11 cellular contexts compared by ENCODE assay signal in the genomic region with DNA sequence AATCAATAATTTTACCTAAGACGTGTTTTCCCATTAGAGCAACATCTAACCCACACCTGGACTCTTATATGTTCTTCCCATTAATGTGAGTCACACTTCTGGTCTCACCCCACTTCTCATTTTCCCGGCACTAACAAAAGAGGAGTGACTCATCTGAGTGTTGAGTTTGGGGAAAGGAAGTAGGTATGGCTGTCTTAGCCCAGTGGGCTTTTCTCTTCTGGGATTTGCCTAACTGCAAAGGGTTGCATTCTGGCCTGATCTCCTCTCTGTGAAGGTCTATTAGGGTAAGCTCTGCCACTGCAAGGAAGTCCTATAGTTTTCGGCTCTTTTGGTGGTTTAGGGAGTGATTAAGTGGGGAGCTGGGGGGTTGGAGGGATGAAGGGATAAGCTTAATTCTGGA.
DNase-seq lines count a peak whose midpoint lies in the region; ATAC-seq, FAIRE-seq and TF ChIP-seq lines count a peak whose summit lies in the region.
"Had no signal": no experiment of that assay in that cellular context is flagged by ENCODE, and none has a peak within 500 bp of the region (broad histone marks: within the 10 kb centered on the region; RNA-seq: fewer than 3 reads in every experiment).

No MANE protein-coding gene starts in this region.

- peak overlapping the region; percentile 77 for H2AFZ ChIP-seq in mammary epithelial cell (ENCODE audit: low read depth, low read length)
- no peak overlapping the region for H2AFZ ChIP-seq in mesenchymal stem cell (ENCODE audit: low read depth, low read length)

- TF ChIP-seq EP300 in sigmoid colon (IDR thresholded peaks at IDR 0.05): no peak

- no peak overlapping the region for H3K14ac ChIP-seq in mesenchymal stem cell (ENCODE audit: low read length in 2 of 2)

- TF ChIP-seq POLR2A in sigmoid colon (IDR thresholded peaks at IDR 0.05) (no peak), testis (IDR thresholded peaks at IDR 0.05) (no peak)

- no peaks in the 10 kb centered on the region for H3K79me2 ChIP-seq in mammary epithelial cell (ENCODE audit: insufficient read depth, low read length)

- dilution Hi-C loops in mammary epithelial cell (cut with HindIII; ENCODE audit: low sequenced_read_pairs): no loop called here

- H4K91ac ChIP-seq in mesenchymal stem cell (ENCODE audit: low read length): no peak overlapping the region

- H3K9me3 ChIP-seq in mammary epithelial cell (replicated peaks; ENCODE audit: insufficient read depth, low read length) (no peaks in the 10 kb centered on the region), mesenchymal stem cell (ENCODE audit: control insufficient read depth, low read length) (no peaks in the 10 kb centered on the region), sigmoid colon (no peaks in the 10 kb centered on the region), testis (no peaks in the 10 kb centered on the region)
- H3K9me3 ChIP-seq: suprapubic skin had no signal

- no peaks in the 10 kb centered on the region for H4K20me1 ChIP-seq in mammary epithelial cell (ENCODE audit: insufficient read depth, low read length)

- intact Hi-C loops in mammary epithelial cell (cut with micrococcal nuclease) (no loop called here), sigmoid colon (cut with DNase I) (no loop called here), testis (cut with DNase I; ENCODE audit: low total_unique reads) (no loop called here)

- no peak overlapping the region for H2BK120ac ChIP-seq in mesenchymal stem cell (ENCODE audit: low read depth, low read length)

- H4K8ac ChIP-seq in mesenchymal stem cell (ENCODE audit: low read length): no peak overlapping the region

- no peak overlapping the region for H3K4ac ChIP-seq in mesenchymal stem cell (ENCODE audit: low read depth in 1 of 2, low read length in 2 of 2)

- H3K4me3 ChIP-seq in mammary epithelial cell (replicated peaks in 1 of 3; ENCODE audit: insufficient read depth in 1 of 3, low read depth in 2 of 3, low read length in 3 of 3): no peak overlapping the region
- no peak overlapping the region for H3K4me3 ChIP-seq in mesenchymal stem cell (ENCODE audit: insufficient read depth in 1 of 2, low read depth in 1 of 2, low read length in 2 of 2)
- H3K4me3 ChIP-seq in sigmoid colon: no peak overlapping the region
- H3K4me3 ChIP-seq in testis: no peak overlapping the region
- H3K4me3 ChIP-seq: suprapubic skin had no signal

- H3K27me3 ChIP-seq in mammary epithelial cell (ENCODE audit: insufficient read depth, low read length) (no peaks in the 10 kb centered on the region), mesenchymal stem cell (ENCODE audit: control insufficient read depth in 1 of 2, insufficient read depth in 1 of 2, low read length in 2 of 2) (no peaks in the 10 kb centered on the region), sigmoid colon (no peaks in the 10 kb centered on the region), testis (no peaks in the 10 kb centered on the region)
- H3K27me3 ChIP-seq: suprapubic skin had no signal

- no peaks in the 10 kb centered on the region for H3K79me1 ChIP-seq in mesenchymal stem cell (replicated peaks; ENCODE audit: low read length, poor library complexity, severe bottlenecking)

- in situ Hi-C loops in mammary epithelial cell (cut with MboI; ENCODE audit: low sequenced_read_pairs in 2 of 2): no loop called here

- no peak for FAIRE-seq in D721Med (lab: Jason Lieb, UNC)
- FAIRE-seq: colon had no signal

- ATAC-seq in GM19324 (IDR thresholded peaks at IDR 0.05; ENCODE audit: low FRiP score, unreplicated experiment): no peak

- H2BK5ac ChIP-seq in mesenchymal stem cell (ENCODE audit: low read depth, low read length, poor library complexity, severe bottlenecking): no peak overlapping the region

- DNase-seq in EL: peak; percentile 45
- DNase-seq in LHCN-M2 (ENCODE audit: low read depth): peak; percentile 74
- peak; percentile 86 for DNase-seq in mammary epithelial cell
- DNase-seq in mesenchymal stem cell: peak; percentile 28
- DNase-seq in sigmoid colon: no peak
- no peak for DNase-seq in testis
- no peak for DNase-seq in D721Med (ENCODE audit: insufficient read length, low spot score)
- DNase-seq: activated T-cell treated with anti-CD3 and anti-CD28 coated beads for 4 hours had no signal

- no TSS peak for BruUV-seq in mammary epithelial cell (replicated peaks; lab: Mats Ljungman, UMichigan)

- H3K4me2 ChIP-seq in mammary epithelial cell (ENCODE audit: insufficient read depth, low read depth, low read length) (no peak overlapping the region), mesenchymal stem cell (ENCODE audit: low read length, poor library complexity, severe bottlenecking) (no peak overlapping the region)

- H3K4me1 ChIP-seq in mammary epithelial cell (ENCODE audit: insufficient read depth, low read length) (peaks cover 9% of the 10 kb centered on the region), mesenchymal stem cell (ENCODE audit: control insufficient read depth, insufficient read depth, low read depth, low read length) (no peaks in the 10 kb centered on the region), sigmoid colon (no peaks in the 10 kb centered on the region), testis (no peaks in the 10 kb centered on the region)
- H3K4me1 ChIP-seq: suprapubic skin had no signal

- no peak overlapping the region for H2BK12ac ChIP-seq in mesenchymal stem cell (ENCODE audit: low read length in 2 of 2)

- no peak overlapping the region for H3K23ac ChIP-seq in mesenchymal stem cell (ENCODE audit: low read length in 2 of 2)

- H3K36me3 ChIP-seq in mammary epithelial cell (ENCODE audit: insufficient read depth, low read length) (no peaks in the 10 kb centered on the region), mesenchymal stem cell (ENCODE audit: control insufficient read depth in 1 of 2, insufficient read depth in 2 of 2, low read depth in 1 of 2, low read length in 2 of 2) (no peaks in the 10 kb centered on the region), sigmoid colon (no peaks in the 10 kb centered on the region), testis (ENCODE audit: low read depth, missing control alignments) (no peaks in the 10 kb centered on the region)
- H3K36me3 ChIP-seq: suprapubic skin had no signal

- H2BK15ac ChIP-seq in mesenchymal stem cell (ENCODE audit: low read depth, poor library complexity, severe bottlenecking): no peak overlapping the region

- no peak overlapping the region for H3K18ac ChIP-seq in mesenchymal stem cell (ENCODE audit: low read depth in 1 of 2, low read length in 2 of 2)

- TF ChIP-seq CTCF in mammary epithelial cell (conservative IDR thresholded peaks at IDR 0.05 in 1 of 2, IDR thresholded peaks at IDR 0.05 in 1 of 2; ENCODE audit: extremely low read depth in 1 of 2, insufficient read depth in 1 of 2, low read depth in 1 of 2, low read length in 2 of 2) (no peak), sigmoid colon (IDR thresholded peaks at IDR 0.05) (no peak), testis (IDR thresholded peaks at IDR 0.05) (no peak), D721Med (IDR thresholded peaks at IDR 0.05; ENCODE audit: insufficient read depth, missing control alignments) (no peak)

- no peak overlapping the region for H3K9ac ChIP-seq in mammary epithelial cell (ENCODE audit: insufficient read depth, low read length)
- H3K9ac ChIP-seq in mesenchymal stem cell (ENCODE audit: low read length): no peak overlapping the region

- H3K27ac ChIP-seq in mammary epithelial cell (ENCODE audit: insufficient read depth, low read depth, low read length): no peak overlapping the region
- no peak overlapping the region for H3K27ac ChIP-seq in mesenchymal stem cell (ENCODE audit: low read length, poor library complexity, severe bottlenecking)
- no peak overlapping the region for H3K27ac ChIP-seq in sigmoid colon
- no peak overlapping the region for H3K27ac ChIP-seq in testis
- H3K27ac ChIP-seq: suprapubic skin had no signal

- WGBS in mammary epithelial cell (ENCODE audit: low coverage, missing lambda C conversion rate): 47% methylated on average over 3 of the region's 3 CpGs
- 80% methylated on average over 2 of the region's 3 CpGs for WGBS in mesenchymal stem cell
- 81 to 82% methylated on average over 3 of the region's 3 CpGs for whole genome bisulfite sequencing in sigmoid colon, 2 donors
- 81 to 88% methylated on average over 3 of the region's 3 CpGs for WGBS in testis, 2 donors

- no peak overlapping the region for H2AK5ac ChIP-seq in mesenchymal stem cell (ENCODE audit: low read length, severe bottlenecking)

- CTCF ChIA-PET in mammary epithelial cell (lab: Charles Lee; ENCODE audit: low non-redundant PET): no interaction called here

Comparison
In these comparisons a context has a peak if more than half of its experiments do, and no peak if none do; other contexts are left out.
1. DNase-seq: peak in EL (single experiment), LHCN-M2 (single experiment), mammary epithelial cell (single experiment) and mesenchymal stem cell (single experiment); none in sigmoid colon (single experiment), testis (single experiment) and D721Med (single experiment).